17 cellular contexts compared by ENCODE assay signal in genomic region chr17:50556803-50557202, GRCh38. TPM values are rescaled to one million over a fixed set of nuclear protein-coding genes. Genes with fewer than 3 reads are reported as not detected.
DNase-seq lines count a peak whose midpoint lies in the region; ATAC-seq and TF ChIP-seq lines count a peak whose summit lies in the region.
"Had no signal": no experiment of that assay in that cellular context is flagged by ENCODE, and none has a peak within 500 bp of the region (broad histone marks: within the 10 kb centered on the region; RNA-seq: fewer than 3 reads in every experiment).

No MANE protein-coding gene starts in this region.

- no peak for TF ChIP-seq CTCF in vagina (IDR thresholded peaks at IDR 0.05)

- peak; percentile 44 for ATAC-seq in left ventricle myocardium superior
- ATAC-seq: stimulated activated effector memory CD8-positive, alpha-beta T cell treated with anti-CD3 and anti-CD28 coated beads, Interleukin-12 subunit alpha, Interleukin-12 subunit beta, amount 100 ng/mL, for 72 hours had no signal

- DNase-seq in DMS53 treated with DMSO at 0.1 percent for 48 hours (lab: John Stamatoyannopoulos, UW; ENCODE audit: unreplicated experiment), result peak; percentile 35
- DNase-seq in NCI-H1105 (lab: John Stamatoyannopoulos, UW), result peak; percentile 82
- DNase-seq in RPMI8226, result peak; percentile 85
- peak; percentile 78 for DNase-seq in left ventricle myocardium superior
- no peak for DNase-seq in stimulated activated CD4-positive, alpha-beta T cell treated with anti-CD3 and anti-CD28 coated beads, Interleukin-2, amount 100 ng/mL, for 24 hours
- no peak for DNase-seq in vagina (ENCODE audit: extremely low spot score in 2 of 2)
- DNase-seq in T-helper 9 cell, result no peak
- DNase-seq in mucosa of gallbladder (ENCODE audit: low spot score), result no peak
- DNase-seq: activated CD4-positive, alpha-beta T cell treated with anti-CD3 and anti-CD28 coated beads, Interleukin-2, amount 50 U/mL, for 1 hour; activated T-cell treated with anti-CD3 and anti-CD28 coated beads for 4 hours; effector memory CD4-positive, alpha-beta T cell; H7; NK-92 treated with Interleukin-12 subunit alpha and Interleukin-12 subunit beta, amount 100 ng/mL, for 24 hours had no signal

- H3K27me3 ChIP-seq in vagina, result no peaks in the 10 kb centered on the region

- no peaks in the 10 kb centered on the region for H3K9me3 ChIP-seq in vagina
- H3K9me3 ChIP-seq: BLaER1, tibial nerve had no signal

- TF ChIP-seq POLR2A in vagina (IDR thresholded peaks at IDR 0.05), result no peak

- H3K4me1 ChIP-seq in vagina, result peaks cover 40% of the 10 kb centered on the region

- no peak overlapping the region for H3K4me3 ChIP-seq in vagina
- H3K4me3 ChIP-seq: BLaER1, smooth muscle cell, tibial nerve had no signal

- H3K27ac ChIP-seq in vagina, result no peak overlapping the region
- H3K27ac ChIP-seq: BLaER1, tibial nerve had no signal

- no peaks in the 10 kb centered on the region for H3K36me3 ChIP-seq in vagina
- H3K36me3 ChIP-seq: BLaER1 had no signal

- intact Hi-C loops in left ventricle myocardium superior (cut with micrococcal nuclease) (loop anchor here (10.0 kb wide), 1 partner anchor 138 kb away; no protein-coding TSS in a partner anchor), vagina (cut with DNase I) (no loop called here)

RNA-seq across cellular contexts. Expression of gene CACNA1G, which starts 3.7 kb away (rescaled TPM):
- 0.25 TPM for total RNA-seq in left ventricle myocardium superior
- total RNA-seq in vagina, result 4.9 TPM
- total RNA-seq in mucosa of gallbladder, result 0.26 TPM

RNA-seq across cellular contexts. Expression of gene SPATA20, which starts 9.8 kb away (rescaled TPM):
- total RNA-seq in left ventricle myocardium superior (68.7 TPM), vagina (73.4 TPM), mucosa of gallbladder (70.0 TPM)

RNA-seq across cellular contexts. Expression of gene EPN3, which starts 24.3 kb away (rescaled TPM):
- total RNA-seq in left ventricle myocardium superior, result 33.4 TPM
- 21.9 TPM for total RNA-seq in vagina
- 92.7 TPM for total RNA-seq in mucosa of gallbladder

RNA-seq across cellular contexts. Expression of gene MYCBPAP, which starts 48.6 kb away (rescaled TPM):
- total RNA-seq in left ventricle myocardium superior, result 0.55 TPM
- not detected for total RNA-seq in vagina
- 4.6 TPM for total RNA-seq in mucosa of gallbladder

Comparison
In these comparisons a context has a peak if more than half of its experiments do, and no peak if none do; other contexts are left out.
1. DNase-seq: peak in DMS53 treated with DMSO at 0.1 percent for 48 hours (single experiment), NCI-H1105 (single experiment), RPMI8226 (single experiment) and left ventricle myocardium superior (single experiment); none in stimulated activated CD4-positive, alpha-beta T cell treated with anti-CD3 and anti-CD28 coated beads, Interleukin-2, amount 100 ng/mL, for 24 hours (0 of 2), vagina (0 of 2), T-helper 9 cell (single experiment) and mucosa of gallbladder (single experiment).